ENCODE assay signal across 13 cellular contexts in the genomic region with DNA sequence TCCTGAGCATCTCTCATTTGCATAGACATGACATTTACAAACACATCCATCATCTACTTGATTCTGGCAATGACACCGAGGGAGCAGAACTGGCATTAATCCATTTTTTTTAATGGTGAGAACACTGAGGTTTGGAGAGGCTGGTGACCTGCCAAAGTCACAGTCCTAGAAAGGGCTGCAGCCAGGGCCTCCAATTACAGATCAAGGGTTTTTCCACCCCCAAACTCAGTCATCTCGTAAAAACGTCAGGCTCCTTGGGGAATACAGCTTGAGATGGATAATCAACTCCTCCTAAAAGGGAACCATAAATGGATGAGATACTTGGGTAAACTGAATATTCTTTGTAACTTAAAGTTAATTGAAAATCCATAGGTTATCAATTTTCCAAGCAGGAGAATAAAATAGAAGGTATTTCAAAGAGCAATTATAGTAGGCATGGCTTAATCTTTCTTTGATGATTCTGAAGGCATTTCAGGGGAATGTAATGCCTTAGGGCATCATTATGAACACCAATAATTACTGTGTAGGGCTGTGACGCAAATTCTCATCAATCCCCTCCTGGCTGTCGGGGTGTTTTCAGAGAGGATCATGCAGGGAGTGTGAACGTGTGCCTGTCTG. TPM values are rescaled to one million over a fixed set of nuclear protein-coding genes. Genes with fewer than 3 reads are reported as not detected.
DNase-seq lines count a peak whose midpoint lies in the region; ATAC-seq lines count a peak whose summit lies in the region.
"Had no signal": no experiment of that assay in that cellular context is flagged by ENCODE, and none has a peak within 500 bp of the region (broad histone marks: within the 10 kb centered on the region; RNA-seq: fewer than 3 reads in every experiment).

No MANE protein-coding gene starts in this region.

- CTCF ChIA-PET in activated naive CD4-positive, alpha-beta T cell treated with anti-CD3 and anti-CD28 coated beads for 36 hours (lab: Charles Lee) = interaction anchor here (0.5 to 1.0 kb wide), 4 partner anchors 31 to 277 kb away, joined by 3 to 4 read pairs (median 3); no protein-coding TSS in a partner anchor
- CTCF ChIA-PET in activated CD4-positive, alpha-beta memory T cell treated with anti-CD3 and anti-CD28 coated beads for 36 hours (lab: Charles Lee) = no interaction called here

- POLR2A ChIA-PET in activated CD4-positive, alpha-beta memory T cell treated with anti-CD3 and anti-CD28 coated beads for 36 hours (lab: Charles Lee) = no interaction called here

- H3K9ac ChIP-seq in BLaER1 = peak overlapping the region; percentile 6; the same call in 1 of the 2 replicates

- no peak overlapping the region for H3K27ac Mint-ChIP-seq in activated naive CD4-positive, alpha-beta T cell treated with anti-CD3 and anti-CD28 coated beads for 36 hours
- H3K27ac Mint-ChIP-seq in activated CD4-positive, alpha-beta memory T cell treated with anti-CD3 and anti-CD28 coated beads for 36 hours = no peak overlapping the region

- H4K20me1 ChIP-seq in BLaER1 = no peaks in the 10 kb centered on the region

- no peaks in the 10 kb centered on the region for H3K9me3 ChIP-seq in BLaER1
- no peaks in the 10 kb centered on the region for H3K9me3 ChIP-seq in HAP-1
- H3K9me3 ChIP-seq: Peyer's patch, sigmoid colon had no signal

- H3K36me3 ChIP-seq in BLaER1 = no peaks in the 10 kb centered on the region
- H3K36me3 ChIP-seq in HAP-1 (replicated peaks) = no peaks in the 10 kb centered on the region
- H3K36me3 ChIP-seq: Peyer's patch, sigmoid colon had no signal

- H3K9me3 Mint-ChIP-seq in activated naive CD4-positive, alpha-beta T cell treated with anti-CD3 and anti-CD28 coated beads for 36 hours = no peaks in the 10 kb centered on the region
- no peaks in the 10 kb centered on the region for H3K9me3 Mint-ChIP-seq in activated CD4-positive, alpha-beta memory T cell treated with anti-CD3 and anti-CD28 coated beads for 36 hours
- H3K9me3 Mint-ChIP-seq: CD4-positive, CD25-positive, alpha-beta regulatory T cell; endodermal cell had no signal

- no peak overlapping the region for H3K4me2 ChIP-seq in BLaER1

- in situ Hi-C loops in HAP-1 (cut with MboI; ENCODE audit: low sequenced_read_pairs) = loop anchor here (5.0 to 25.0 kb wide), 2 partner anchors 91 to 94 kb away; a partner anchor contains a TSS

- no peak overlapping the region for H3K27ac ChIP-seq in BLaER1
- H3K27ac ChIP-seq: sigmoid colon had no signal

- peaks cover 18% of the 10 kb centered on the region for H3K4me1 ChIP-seq in BLaER1
- peaks cover 11% of the 10 kb centered on the region for H3K4me1 ChIP-seq in HAP-1

- no peak for ATAC-seq in GM18907 (IDR thresholded peaks at IDR 0.05; ENCODE audit: unreplicated experiment)

- H3K4me3 Mint-ChIP-seq in activated naive CD4-positive, alpha-beta T cell treated with anti-CD3 and anti-CD28 coated beads for 36 hours = no peak overlapping the region
- no peak overlapping the region for H3K4me3 Mint-ChIP-seq in activated CD4-positive, alpha-beta memory T cell treated with anti-CD3 and anti-CD28 coated beads for 36 hours
- H3K4me3 Mint-ChIP-seq: CD4-positive, CD25-positive, alpha-beta regulatory T cell; endodermal cell had no signal

- no peak overlapping the region for H3K4me3 ChIP-seq in BLaER1
- no peak overlapping the region for H3K4me3 ChIP-seq in HAP-1
- H3K4me3 ChIP-seq: Peyer's patch, sigmoid colon had no signal

- DNase-seq in HAP-1 (ENCODE audit: low spot score in 2 of 2) (peak; percentile 70 to 73), NCI-H774 (lab: John Stamatoyannopoulos, UW) (peak; percentile 22), hepatic stellate cell (ENCODE audit: low spot score) (peak; percentile 42), activated gamma-delta T cell treated with Interleukin-2 at 50 U/mL for 16 hours (no peak)
- no peak for DNase-seq in activated naive CD4-positive, alpha-beta T cell treated with anti-CD3 and anti-CD28 coated beads for 36 hours
- DNase-seq in activated CD4-positive, alpha-beta memory T cell treated with anti-CD3 and anti-CD28 coated beads for 36 hours = no peak
- DNase-seq: CD4-positive, CD25-positive, alpha-beta regulatory T cell; endodermal cell; Peyer's patch; sigmoid colon had no signal

- H3K27me3 ChIP-seq in BLaER1 (no peaks in the 10 kb centered on the region), HAP-1 (ENCODE audit: low read depth) (no peaks in the 10 kb centered on the region)
- H3K27me3 ChIP-seq: Peyer's patch, sigmoid colon had no signal

- intact Hi-C loops in activated naive CD4-positive, alpha-beta T cell treated with anti-CD3 and anti-CD28 coated beads for 36 hours (cut with micrococcal nuclease) = no loop called here
- intact Hi-C loops in activated CD4-positive, alpha-beta memory T cell treated with anti-CD3 and anti-CD28 coated beads for 36 hours (cut with micrococcal nuclease) = no loop called here

- H3K27me3 Mint-ChIP-seq in activated naive CD4-positive, alpha-beta T cell treated with anti-CD3 and anti-CD28 coated beads for 36 hours (ENCODE audit: low read depth) = no peaks in the 10 kb centered on the region
- no peaks in the 10 kb centered on the region for H3K27me3 Mint-ChIP-seq in activated CD4-positive, alpha-beta memory T cell treated with anti-CD3 and anti-CD28 coated beads for 36 hours
- H3K27me3 Mint-ChIP-seq: CD4-positive, CD25-positive, alpha-beta regulatory T cell had no signal

- H3K36me3 Mint-ChIP-seq in activated naive CD4-positive, alpha-beta T cell treated with anti-CD3 and anti-CD28 coated beads for 36 hours (ENCODE audit: low read depth) = no peaks in the 10 kb centered on the region
- H3K36me3 Mint-ChIP-seq in activated CD4-positive, alpha-beta memory T cell treated with anti-CD3 and anti-CD28 coated beads for 36 hours = no peaks in the 10 kb centered on the region
- H3K36me3 Mint-ChIP-seq: CD4-positive, CD25-positive, alpha-beta regulatory T cell had no signal

- peaks cover 15% of the 10 kb centered on the region for H3K4me1 Mint-ChIP-seq in activated naive CD4-positive, alpha-beta T cell treated with anti-CD3 and anti-CD28 coated beads for 36 hours (ENCODE audit: low read depth)
- peaks cover 10% of the 10 kb centered on the region for H3K4me1 Mint-ChIP-seq in activated CD4-positive, alpha-beta memory T cell treated with anti-CD3 and anti-CD28 coated beads for 36 hours (ENCODE audit: low read depth)

RNA-seq across cellular contexts. Expression of a gene that starts 9.5 kb away (rescaled TPM):
- total RNA-seq in activated naive CD4-positive, alpha-beta T cell treated with anti-CD3 and anti-CD28 coated beads for 36 hours = under 1 TPM; 0.12 to 0.17 TPM
- under 1 TPM; 0.34 to 0.67 TPM for total RNA-seq in activated CD4-positive, alpha-beta memory T cell treated with anti-CD3 and anti-CD28 coated beads for 36 hours
- total RNA-seq: astrocyte, endodermal cell had no signal

Comparison
In these comparisons a context has a peak if more than half of its experiments do, and no peak if none do; other contexts are left out.
1. DNase-seq: peak in HAP-1 (2 of 2), NCI-H774 (single experiment) and hepatic stellate cell (single experiment); none in activated naive CD4-positive, alpha-beta T cell treated with anti-CD3 and anti-CD28 coated beads for 36 hours (single experiment), activated gamma-delta T cell treated with Interleukin-2 at 50 U/mL for 16 hours (single experiment) and activated CD4-positive, alpha-beta memory T cell treated with anti-CD3 and anti-CD28 coated beads for 36 hours (single experiment).